Comparison of ENCODE assay signal across 14 cellular contexts in genomic region chr20:1841554-1842140, GRCh38. TPM values are rescaled to one million over a fixed set of nuclear protein-coding genes. Genes with fewer than 3 reads are reported as not detected.
DNase-seq lines count a peak whose midpoint lies in the region; ATAC-seq and TF ChIP-seq lines count a peak whose summit lies in the region.
"Had no signal": no experiment of that assay in that cellular context is flagged by ENCODE, and none has a peak within 500 bp of the region (broad histone marks: within the 10 kb centered on the region; RNA-seq: fewer than 3 reads in every experiment).

No MANE protein-coding gene starts in this region.

- H3K4me1 ChIP-seq in stomach = peaks cover 0 to 34% (median 18%) of the 10 kb centered on the region in 4 donors

- no peak overlapping the region for H3K4me3 Mint-ChIP-seq in activated T-helper 2 cell treated with anti-CD3 and anti-CD28 coated beads, Interferon-gamma antibody, Interleukin-2, Interleukin-4, amounts not matched to agents 10 μg/mL and 5 μg/mL and 100 μg/mL, durations not matched to agents 14 hours and 24 hours and 36 hours (ENCODE audit: low read depth)
- H3K4me3 Mint-ChIP-seq in naive thymus-derived CD8-positive, alpha-beta T cell = no peak overlapping the region
- H3K4me3 Mint-ChIP-seq: activated T-cell treated with anti-CD3 and anti-CD28 coated beads, Interleukin-2, amount 50 U/mL, for 4 hours; H9; stimulated activated naive B cell treated with anti-CD40 and anti-IgM and Interleukin-4, amounts not matched to agents 10 μg/mL and 1 μg/mL and 100 μg/mL, for 72 hours had no signal

- H3K36me3 Mint-ChIP-seq in activated T-helper 2 cell treated with anti-CD3 and anti-CD28 coated beads, Interferon-gamma antibody, Interleukin-2, Interleukin-4, amounts not matched to agents 10 μg/mL and 5 μg/mL and 100 μg/mL, durations not matched to agents 14 hours and 24 hours and 36 hours (ENCODE audit: low read depth) = no peaks in the 10 kb centered on the region
- H3K36me3 Mint-ChIP-seq in naive thymus-derived CD8-positive, alpha-beta T cell = peaks cover 0 to 6% (median 2%) of the 10 kb centered on the region in 3 donors

- no peaks in the 10 kb centered on the region for H3K36me3 ChIP-seq in stomach

- H3K27me3 ChIP-seq in layer of hippocampus (ENCODE audit: control insufficient read depth, insufficient read depth, low read length) = no peaks in the 10 kb centered on the region
- H3K27me3 ChIP-seq in stomach = peaks cover 0 to 33% (median 9%) of the 10 kb centered on the region in 3 donors

- no peak overlapping the region for H3K27ac Mint-ChIP-seq in activated T-helper 2 cell treated with anti-CD3 and anti-CD28 coated beads, Interferon-gamma antibody, Interleukin-2, Interleukin-4, amounts not matched to agents 10 μg/mL and 5 μg/mL and 100 μg/mL, durations not matched to agents 14 hours and 24 hours and 36 hours
- no peak overlapping the region for H3K27ac Mint-ChIP-seq in naive thymus-derived CD8-positive, alpha-beta T cell
- H3K27ac Mint-ChIP-seq: H9 had no signal

- intact Hi-C loops in stomach (cut with DNase I; ENCODE audit: low total_unique reads) = no loop called here
- intact Hi-C loops in activated T-helper 2 cell treated with anti-CD3 and anti-CD28 coated beads, Interferon-gamma antibody, Interleukin-2, Interleukin-4, amounts not matched to agents 10 μg/mL and 5 μg/mL and 100 μg/mL, durations not matched to agents 14 hours and 24 hours and 36 hours (cut with micrococcal nuclease) = no loop called here

- peaks cover 3% of the 10 kb centered on the region for H3K27me3 Mint-ChIP-seq in activated T-helper 2 cell treated with anti-CD3 and anti-CD28 coated beads, Interferon-gamma antibody, Interleukin-2, Interleukin-4, amounts not matched to agents 10 μg/mL and 5 μg/mL and 100 μg/mL, durations not matched to agents 14 hours and 24 hours and 36 hours (ENCODE audit: low read depth)
- peaks cover 3 to 15% (median 9%) of the 10 kb centered on the region in 5 donors for H3K27me3 Mint-ChIP-seq in naive thymus-derived CD8-positive, alpha-beta T cell

- H3K9me3 Mint-ChIP-seq in activated T-helper 2 cell treated with anti-CD3 and anti-CD28 coated beads, Interferon-gamma antibody, Interleukin-2, Interleukin-4, amounts not matched to agents 10 μg/mL and 5 μg/mL and 100 μg/mL, durations not matched to agents 14 hours and 24 hours and 36 hours = no peaks in the 10 kb centered on the region
- H3K9me3 Mint-ChIP-seq in naive thymus-derived CD8-positive, alpha-beta T cell = peaks cover 0 to 10% (median 2%) of the 10 kb centered on the region in 9 donors

- no peak for TF ChIP-seq POLR2A in stomach (IDR thresholded peaks at IDR 0.05)

- H3K9me3 ChIP-seq in stomach = no peaks in the 10 kb centered on the region

- POLR2A ChIA-PET in naive thymus-derived CD8-positive, alpha-beta T cell (lab: Charles Lee) = no interaction called here

- H3K4me1 Mint-ChIP-seq in activated T-helper 2 cell treated with anti-CD3 and anti-CD28 coated beads, Interferon-gamma antibody, Interleukin-2, Interleukin-4, amounts not matched to agents 10 μg/mL and 5 μg/mL and 100 μg/mL, durations not matched to agents 14 hours and 24 hours and 36 hours (ENCODE audit: low read depth) = peaks cover 9% of the 10 kb centered on the region
- peaks cover 0 to 18% (median 6%) of the 10 kb centered on the region in 4 donors for H3K4me1 Mint-ChIP-seq in naive thymus-derived CD8-positive, alpha-beta T cell

- DNase-seq in M059J (ENCODE audit: low read depth) (peak; percentile 44), stomach (no peak)
- DNase-seq in stimulated activated CD8-positive, alpha-beta memory T cell treated with anti-CD3 and anti-CD28 coated beads, Interleukin-4, amount 100 ng/mL, for 48 hours = no peak
- DNase-seq in activated T-helper 2 cell treated with anti-CD3 and anti-CD28 coated beads, Interferon-gamma antibody, Interleukin-2, Interleukin-4, amounts not matched to agents 10 μg/mL and 5 μg/mL and 100 μg/mL, durations not matched to agents 14 hours and 24 hours and 36 hours (ENCODE audit: low spot score) = no peak
- no peak for DNase-seq in naive thymus-derived CD8-positive, alpha-beta T cell
- DNase-seq: activated T-cell treated with anti-CD3 and anti-CD28 coated beads, Interleukin-2, amount 50 U/mL, for 4 hours; NCI-H1092; stimulated activated CD4-positive, alpha-beta T cell treated with anti-CD3 and anti-CD28 coated beads, Interleukin-12 subunit alpha, Interleukin-12 subunit beta, amount 100 ng/mL, for 4 hours; stimulated activated naive B cell treated with anti-CD40 and anti-IgM and Interleukin-4, amounts not matched to agents 10 μg/mL and 1 μg/mL and 100 μg/mL, for 72 hours had no signal

- no peak for TF ChIP-seq CTCF in stomach (IDR thresholded peaks at IDR 0.05)

- no peak for ATAC-seq in naive thymus-derived CD8-positive, alpha-beta T cell
- ATAC-seq in HG03469 (IDR thresholded peaks at IDR 0.05; ENCODE audit: unreplicated experiment) = no peak
- ATAC-seq: activated T-cell treated with anti-CD3 and anti-CD28 coated beads, Interleukin-2, amount 50 U/mL, for 4 hours; stimulated activated naive B cell treated with anti-CD40 and anti-IgM and Interleukin-4, amounts not matched to agents 10 μg/mL and 1 μg/mL and 100 μg/mL, for 72 hours had no signal

- H3K4me3 ChIP-seq in stomach = no peak overlapping the region

- TF ChIP-seq EP300 in stomach (IDR thresholded peaks at IDR 0.05) = no peak

- peak overlapping the region; percentile 83 for H3K27ac ChIP-seq in angular gyrus (ENCODE audit: low read depth, low read length)
- peak overlapping the region; percentile 70 for H3K27ac ChIP-seq in layer of hippocampus (ENCODE audit: low read depth, low read length)
- peak overlapping the region in 3 of 5 donors; percentile 35 to 85 (median 75) for H3K27ac ChIP-seq in stomach

- 64 to 74% (median 67%) methylated on average over 4 to 6 of the region's 6 CpGs for WGBS in stomach, 5 donors

RNA-seq across cellular contexts. Expression of gene SIRPA, which starts 53.6 kb away (rescaled TPM):
- 25.1 and 42.4 TPM in 2 replicates for total RNA-seq in M059J (2014; rRNA removed; shearing (Covaris generic))
- 10 to 100 TPM in 1 of 5 donors, 1 to 10 TPM in 3, under 1 TPM in 1; 0.29 to 35.5 (median 8.8) TPM for total RNA-seq in stomach
- 1 to 10 TPM; 5.7 to 8.5 (median 7.0) TPM for polyA plus RNA-seq in stomach
- not detected in 2 replicates for total RNA-seq in activated T-helper 2 cell treated with anti-CD3 and anti-CD28 coated beads, Interferon-gamma antibody, Interleukin-2, Interleukin-4, amounts not matched to agents 10 μg/mL and 5 μg/mL and 100 μg/mL, durations not matched to agents 14 hours and 24 hours and 36 hours
- under 1 TPM; 0.82 to 0.86 TPM for total RNA-seq in naive thymus-derived CD8-positive, alpha-beta T cell
- polyA plus RNA-seq in naive thymus-derived CD8-positive, alpha-beta T cell = under 1 TPM in 1 of 3 donors, not detected in 2; 0.04 TPM
- total RNA-seq: OCI-LY7 had no signal
